ENCODE assay signal across 1 cellular context in the genomic region with DNA sequence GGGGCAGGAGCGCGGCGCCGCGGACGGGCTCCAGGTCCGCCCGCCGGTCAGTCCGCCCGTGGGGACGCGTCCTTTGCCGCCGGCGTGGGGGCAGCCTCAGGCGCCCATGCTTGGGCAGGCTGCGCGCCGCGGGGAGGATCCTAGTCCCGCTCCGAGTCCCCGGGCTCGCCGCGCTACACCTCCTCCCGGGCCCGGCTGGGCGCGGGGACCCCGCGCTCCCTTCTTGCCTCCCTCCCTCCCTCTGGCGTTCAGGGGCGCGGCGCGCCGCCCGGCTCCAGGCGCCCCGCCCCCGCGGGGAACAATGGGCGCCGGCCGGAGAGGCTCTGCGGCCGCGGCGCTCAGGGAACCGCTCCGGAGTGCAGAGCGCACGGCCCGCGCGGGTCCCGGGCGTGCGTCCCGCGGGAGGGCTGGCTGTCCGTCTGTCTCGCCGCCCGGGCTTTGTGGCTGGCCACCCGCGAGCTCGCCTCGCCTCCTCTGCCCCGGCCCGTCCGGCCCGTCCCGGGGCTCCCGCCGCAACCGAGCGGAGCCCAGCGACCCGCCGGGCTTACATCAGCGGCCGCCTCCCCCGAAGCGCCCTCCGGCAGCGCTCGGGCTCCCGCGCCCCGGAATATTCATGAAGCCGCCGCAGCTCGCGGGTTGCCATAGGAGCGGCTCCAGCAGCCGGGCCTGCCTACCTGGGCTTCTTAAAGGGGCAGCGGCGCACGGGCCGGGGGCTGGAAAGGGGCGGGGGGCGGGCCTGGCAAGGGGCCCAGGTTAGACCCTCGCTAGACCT.
TF ChIP-seq lines count a peak whose summit lies in the region.

A gene (minus strand): TSS at position 658 of the 772 bp plus-strand sequence. CDS start 688 bp downstream, outside the sequence.

TF ChIP-seq in SK-N-SH, 30 proteins besides CTCF, POLR2A, EP300 and RAD21 (continued from another document):
- TF ChIP-seq SIN3A (IDR thresholded peaks at IDR 0.05; ENCODE audit: borderline replicate concordance, low read depth, low read length) = no peak
